16 cellular contexts compared by ENCODE assay signal in genomic region chr22:46740910-46741785, GRCh38. TPM values are rescaled to one million over a fixed set of nuclear protein-coding genes. Genes with fewer than 3 reads are reported as not detected.
DNase-seq lines count a peak whose midpoint lies in the region; ATAC-seq and TF ChIP-seq lines count a peak whose summit lies in the region.
"Had no signal": no experiment of that assay in that cellular context is flagged by ENCODE, and none has a peak within 500 bp of the region (broad histone marks: within the 10 kb centered on the region; RNA-seq: fewer than 3 reads in every experiment).

No MANE protein-coding gene starts in this region.

- TF ChIP-seq EP300 in sigmoid colon (IDR thresholded peaks at IDR 0.05) = no peak

- intact Hi-C loops in natural killer cell (cut with micrococcal nuclease) (no loop called here), sigmoid colon (cut with DNase I) (no loop called here), left colon (cut with DNase I, micrococcal nuclease) (no loop called here), upper lobe of right lung (cut with DNase I) (no loop called here)

- DNase-seq in natural killer cell (no peak), myocyte (ENCODE audit: low read depth) (peak; percentile 48), sigmoid colon (no peak), left colon (no peak), upper lobe of right lung (no peak)
- DNase-seq in natural killer cell treated with Interleukin-12 subunit alpha and Interleukin-12 subunit beta and Interleukin-15 and Interleukin-18, amount 100 ng/mL, for 72 hours (ENCODE audit: low spot score) = no peak
- DNase-seq in central memory CD8-positive, alpha-beta T cell (ENCODE audit: low spot score in 2 of 2) = no peak
- DNase-seq: central memory CD4-positive, alpha-beta T cell; Karpas-422; NCI-H446; stimulated activated CD4-positive, alpha-beta T cell treated with anti-CD3 and anti-CD28 coated beads, Interleukin-1b, Interleukin-23, amount 100 ng/mL, for 48 hours; stimulated activated CD8-positive, alpha-beta memory T cell treated with anti-CD3 and anti-CD28 coated beads, Interleukin-4, amount 100 ng/mL, for 48 hours; transverse colon had no signal

- no peaks in the 10 kb centered on the region for H3K9me3 ChIP-seq in sigmoid colon
- no peaks in the 10 kb centered on the region for H3K9me3 ChIP-seq in upper lobe of right lung
- H3K9me3 ChIP-seq: gastroesophageal sphincter, transverse colon had no signal

- TF ChIP-seq CTCF in natural killer cell (IDR thresholded peaks at IDR 0.05) (no peak), sigmoid colon (IDR thresholded peaks at IDR 0.05) (no peak), upper lobe of right lung (IDR thresholded peaks at IDR 0.05) (no peak)

- H3K4me1 ChIP-seq in sigmoid colon (peaks cover 0 to 34% (median 29%) of the 10 kb centered on the region in 4 donors), upper lobe of right lung (peaks cover 20% of the 10 kb centered on the region)

- no peaks in the 10 kb centered on the region for H3K27me3 ChIP-seq in sigmoid colon
- H3K27me3 ChIP-seq in upper lobe of right lung = no peaks in the 10 kb centered on the region
- H3K27me3 ChIP-seq: gastroesophageal sphincter, SJSA1, transverse colon had no signal

- no peaks in the 10 kb centered on the region for H3K27me3 Mint-ChIP-seq in natural killer cell (ENCODE audit: low read depth in 2 of 2)
- H3K27me3 Mint-ChIP-seq in natural killer cell treated with Interleukin-12 subunit alpha and Interleukin-12 subunit beta and Interleukin-15 and Interleukin-18, amount 100 ng/mL, for 72 hours = no peaks in the 10 kb centered on the region
- H3K27me3 Mint-ChIP-seq in central memory CD8-positive, alpha-beta T cell = no peaks in the 10 kb centered on the region

- no peaks in the 10 kb centered on the region for H3K9me3 Mint-ChIP-seq in natural killer cell
- H3K9me3 Mint-ChIP-seq in natural killer cell treated with Interleukin-12 subunit alpha and Interleukin-12 subunit beta and Interleukin-15 and Interleukin-18, amount 100 ng/mL, for 72 hours = no peaks in the 10 kb centered on the region
- H3K9me3 Mint-ChIP-seq in central memory CD8-positive, alpha-beta T cell = no peaks in the 10 kb centered on the region

- no peak for TF ChIP-seq POLR2A in sigmoid colon (IDR thresholded peaks at IDR 0.05)

- no peaks in the 10 kb centered on the region for H3K36me3 Mint-ChIP-seq in natural killer cell
- H3K36me3 Mint-ChIP-seq in natural killer cell treated with Interleukin-12 subunit alpha and Interleukin-12 subunit beta and Interleukin-15 and Interleukin-18, amount 100 ng/mL, for 72 hours = no peaks in the 10 kb centered on the region
- H3K36me3 Mint-ChIP-seq in central memory CD8-positive, alpha-beta T cell (ENCODE audit: insufficient read depth) = peaks cover 12% of the 10 kb centered on the region

- 77 to 89% methylated on average over 14 of the region's 14 CpGs for WGBS in sigmoid colon, 2 donors

- H3K27ac Mint-ChIP-seq in natural killer cell = peak overlapping the region in 1 of 2 donors; percentile 82
- no peak overlapping the region for H3K27ac Mint-ChIP-seq in natural killer cell treated with Interleukin-12 subunit alpha and Interleukin-12 subunit beta and Interleukin-15 and Interleukin-18, amount 100 ng/mL, for 72 hours
- peak overlapping the region; percentile 73 for H3K27ac Mint-ChIP-seq in central memory CD8-positive, alpha-beta T cell (ENCODE audit: low read depth)

- H3K36me3 ChIP-seq in sigmoid colon (no peaks in the 10 kb centered on the region), upper lobe of right lung (no peaks in the 10 kb centered on the region)
- H3K36me3 ChIP-seq: gastroesophageal sphincter, transverse colon had no signal

- H3K4me3 Mint-ChIP-seq in natural killer cell = peak overlapping the region; percentile 54
- no peak overlapping the region for H3K4me3 Mint-ChIP-seq in natural killer cell treated with Interleukin-12 subunit alpha and Interleukin-12 subunit beta and Interleukin-15 and Interleukin-18, amount 100 ng/mL, for 72 hours
- H3K4me3 Mint-ChIP-seq in central memory CD8-positive, alpha-beta T cell = no peak overlapping the region

- H3K27ac ChIP-seq in sigmoid colon = no peak overlapping the region
- H3K27ac ChIP-seq in upper lobe of right lung = no peak overlapping the region
- H3K27ac ChIP-seq: gastroesophageal sphincter, SJSA1 had no signal

- no peak overlapping the region for H3K4me3 ChIP-seq in sigmoid colon
- H3K4me3 ChIP-seq in upper lobe of right lung = no peak overlapping the region
- H3K4me3 ChIP-seq: gastroesophageal sphincter, SJSA1, transverse colon had no signal

- ATAC-seq in natural killer cell (no peak), HG02970 (IDR thresholded peaks at IDR 0.05; ENCODE audit: low FRiP score, unreplicated experiment) (no peak), left colon (no peak), upper lobe of right lung (no peak)
- ATAC-seq in natural killer cell treated with Interleukin-12 subunit alpha and Interleukin-12 subunit beta and Interleukin-15 and Interleukin-18, amount 100 ng/mL, for 72 hours = no peak
- ATAC-seq in central memory CD8-positive, alpha-beta T cell (replicated peaks; ENCODE audit: extremely low read depth, poor library complexity, severe bottlenecking) = no peak
- ATAC-seq: gastroesophageal sphincter had no signal

- peaks cover 20 to 30% of the 10 kb centered on the region in 2 donors for H3K4me1 Mint-ChIP-seq in natural killer cell
- peaks cover 19 to 20% of the 10 kb centered on the region in 2 donors for H3K4me1 Mint-ChIP-seq in natural killer cell treated with Interleukin-12 subunit alpha and Interleukin-12 subunit beta and Interleukin-15 and Interleukin-18, amount 100 ng/mL, for 72 hours (ENCODE audit: low read depth in 2 of 2)
- peaks cover 24% of the 10 kb centered on the region for H3K4me1 Mint-ChIP-seq in central memory CD8-positive, alpha-beta T cell

RNA-seq across cellular contexts. Expression of gene CERK, which starts 3.1 kb away (rescaled TPM):
- total RNA-seq in natural killer cell (10 to 100 TPM; 50.0 to 71.2 (median 55.6) TPM), myocyte (32.9 and 34.9 TPM in 2 replicates), sigmoid colon (10 to 100 TPM; 23.9 to 45.5 (median 29.2) TPM), left colon (10 to 100 TPM; 35.4 to 39.9 TPM), upper lobe of right lung (28.1 TPM)
- 10 to 100 TPM; 38.1 to 55.8 TPM for total RNA-seq in natural killer cell treated with Interleukin-12 subunit alpha and Interleukin-12 subunit beta and Interleukin-15 and Interleukin-18, amount 100 ng/mL, for 72 hours
- 27.5 TPM for polyA plus RNA-seq in myocyte (2012)
- 10 to 100 TPM; 26.1 to 29.5 (median 26.4) TPM for polyA plus RNA-seq in sigmoid colon

RNA-seq across cellular contexts. Expression of gene TBC1D22A, which starts 21.3 kb away (rescaled TPM):
- total RNA-seq in natural killer cell (10 to 100 TPM; 47.4 to 53.7 (median 53.2) TPM), myocyte (15.9 and 21.8 TPM in 2 replicates), sigmoid colon (10 to 100 TPM; 13.6 to 14.3 (median 13.8) TPM), left colon (10 to 100 TPM; 40.7 to 45.2 TPM), upper lobe of right lung (31.3 TPM)
- 10 to 100 TPM; 31.9 to 43.4 TPM for total RNA-seq in natural killer cell treated with Interleukin-12 subunit alpha and Interleukin-12 subunit beta and Interleukin-15 and Interleukin-18, amount 100 ng/mL, for 72 hours
- polyA plus RNA-seq in myocyte (2012) = 27.4 TPM
- 10 to 100 TPM; 19.2 to 34.6 (median 19.4) TPM for polyA plus RNA-seq in sigmoid colon
